In genomic region chr21:28337319-28337718, GRCh38 we compare ENCODE assay signal across 9 cellular contexts.
DNase-seq lines count a peak whose midpoint lies in the region; ATAC-seq, FAIRE-seq and TF ChIP-seq lines count a peak whose summit lies in the region.
"Had no signal": no experiment of that assay in that cellular context is flagged by ENCODE, and none has a peak within 500 bp of the region (broad histone marks: within the 10 kb centered on the region; RNA-seq: fewer than 3 reads in every experiment).

No MANE protein-coding gene starts in this region.

- H3K36me3 ChIP-seq in prostate gland, result no peaks in the 10 kb centered on the region

- no peak for TF ChIP-seq POLR2A in prostate gland (IDR thresholded peaks at IDR 0.05)

- ATAC-seq in natural killer cell treated with Interleukin-12 subunit alpha and Interleukin-12 subunit beta and Interleukin-15 and Interleukin-18, amount 100 ng/mL, for 72 hours, result no peak

- H3K27ac ChIP-seq in prostate gland, result no peak overlapping the region

- H3K9me3 ChIP-seq in prostate gland, result no peaks in the 10 kb centered on the region

- H3K27me3 ChIP-seq in prostate gland (replicated peaks; ENCODE audit: insufficient read depth), result no peaks in the 10 kb centered on the region

- peak; percentile 53 for DNase-seq in A172 (ENCODE audit: low spot score)
- peak; percentile 29 for DNase-seq in HTR-8/SVneo (ENCODE audit: insufficient read length, low spot score)
- DNase-seq in SW480 (ENCODE audit: low spot score), result peak; percentile 53
- DNase-seq in hepatic stellate cell (ENCODE audit: low spot score), result peak; percentile 5
- no peak for DNase-seq in HK-2 (ENCODE audit: unreplicated experiment)
- no peak for DNase-seq in natural killer cell treated with Interleukin-12 subunit alpha and Interleukin-12 subunit beta and Interleukin-15 and Interleukin-18, amount 100 ng/mL, for 72 hours (ENCODE audit: low spot score)
- DNase-seq in activated CD4-positive, alpha-beta T cell treated with anti-CD3 and anti-CD28 coated beads, Interleukin-2, amount 10 ng/mL, durations not matched to agents 7 days and 5 days, result no peak
- no peak for DNase-seq in prostate gland (ENCODE audit: low spot score)

- H3K27me3 Mint-ChIP-seq in natural killer cell treated with Interleukin-12 subunit alpha and Interleukin-12 subunit beta and Interleukin-15 and Interleukin-18, amount 100 ng/mL, for 72 hours, result no peaks in the 10 kb centered on the region
- no peaks in the 10 kb centered on the region for H3K27me3 Mint-ChIP-seq in activated CD4-positive, alpha-beta T cell treated with anti-CD3 and anti-CD28 coated beads, Interleukin-2, amount 10 ng/mL, durations not matched to agents 7 days and 5 days

- peak in 2 of 4 experiments; percentile 33 to 48 for TF ChIP-seq CTCF in prostate gland (IDR thresholded peaks at IDR 0.05)

- intact Hi-C loops in prostate gland (cut with DNase I), result loop anchor here (5.0 to 10.0 kb wide), 4 partner anchors 273 to 1490 kb away; partner anchors contain the start of gene ADAMTS1

- H3K4me3 Mint-ChIP-seq in natural killer cell treated with Interleukin-12 subunit alpha and Interleukin-12 subunit beta and Interleukin-15 and Interleukin-18, amount 100 ng/mL, for 72 hours, result no peak overlapping the region
- no peak overlapping the region for H3K4me3 Mint-ChIP-seq in activated CD4-positive, alpha-beta T cell treated with anti-CD3 and anti-CD28 coated beads, Interleukin-2, amount 10 ng/mL, durations not matched to agents 7 days and 5 days

- no peaks in the 10 kb centered on the region for H3K9me3 Mint-ChIP-seq in natural killer cell treated with Interleukin-12 subunit alpha and Interleukin-12 subunit beta and Interleukin-15 and Interleukin-18, amount 100 ng/mL, for 72 hours
- H3K9me3 Mint-ChIP-seq in activated CD4-positive, alpha-beta T cell treated with anti-CD3 and anti-CD28 coated beads, Interleukin-2, amount 10 ng/mL, durations not matched to agents 7 days and 5 days, result no peaks in the 10 kb centered on the region

- POLR2A ChIA-PET in activated CD4-positive, alpha-beta T cell treated with anti-CD3 and anti-CD28 coated beads, Interleukin-2, amount 10 ng/mL, durations not matched to agents 7 days and 5 days (lab: Charles Lee), result no interaction called here

- no peak overlapping the region for H3K4me3 ChIP-seq in prostate gland
- H3K4me3 ChIP-seq: skin epidermis had no signal

- H3K4me1 Mint-ChIP-seq in natural killer cell treated with Interleukin-12 subunit alpha and Interleukin-12 subunit beta and Interleukin-15 and Interleukin-18, amount 100 ng/mL, for 72 hours (ENCODE audit: low read depth in 2 of 2), result no peaks in the 10 kb centered on the region
- H3K4me1 Mint-ChIP-seq in activated CD4-positive, alpha-beta T cell treated with anti-CD3 and anti-CD28 coated beads, Interleukin-2, amount 10 ng/mL, durations not matched to agents 7 days and 5 days, result no peaks in the 10 kb centered on the region

- no peak for FAIRE-seq in HTR-8/SVneo (lab: Jason Lieb, UNC)

- no peak overlapping the region for H3K27ac Mint-ChIP-seq in natural killer cell treated with Interleukin-12 subunit alpha and Interleukin-12 subunit beta and Interleukin-15 and Interleukin-18, amount 100 ng/mL, for 72 hours
- no peak overlapping the region for H3K27ac Mint-ChIP-seq in activated CD4-positive, alpha-beta T cell treated with anti-CD3 and anti-CD28 coated beads, Interleukin-2, amount 10 ng/mL, durations not matched to agents 7 days and 5 days

- CTCF ChIA-PET in activated CD4-positive, alpha-beta T cell treated with anti-CD3 and anti-CD28 coated beads, Interleukin-2, amount 10 ng/mL, durations not matched to agents 7 days and 5 days (lab: Charles Lee), result no interaction called here

- no peaks in the 10 kb centered on the region for H3K4me1 ChIP-seq in prostate gland (replicated peaks)

- H3K36me3 Mint-ChIP-seq in natural killer cell treated with Interleukin-12 subunit alpha and Interleukin-12 subunit beta and Interleukin-15 and Interleukin-18, amount 100 ng/mL, for 72 hours, result no peaks in the 10 kb centered on the region
- H3K36me3 Mint-ChIP-seq in activated CD4-positive, alpha-beta T cell treated with anti-CD3 and anti-CD28 coated beads, Interleukin-2, amount 10 ng/mL, durations not matched to agents 7 days and 5 days (ENCODE audit: low read depth), result no peaks in the 10 kb centered on the region

Comparison
In these comparisons a context has a peak if more than half of its experiments do, and no peak if none do; other contexts are left out.
1. DNase-seq: peak in A172 (single experiment), HTR-8/SVneo (single experiment), SW480 (single experiment) and hepatic stellate cell (single experiment); none in HK-2 (single experiment), natural killer cell treated with Interleukin-12 subunit alpha and Interleukin-12 subunit beta and Interleukin-15 and Interleukin-18, amount 100 ng/mL, for 72 hours (single experiment), activated CD4-positive, alpha-beta T cell treated with anti-CD3 and anti-CD28 coated beads, Interleukin-2, amount 10 ng/mL, durations not matched to agents 7 days and 5 days (single experiment) and prostate gland (single experiment).